12 cellular contexts compared by ENCODE assay signal in the genomic region with DNA sequence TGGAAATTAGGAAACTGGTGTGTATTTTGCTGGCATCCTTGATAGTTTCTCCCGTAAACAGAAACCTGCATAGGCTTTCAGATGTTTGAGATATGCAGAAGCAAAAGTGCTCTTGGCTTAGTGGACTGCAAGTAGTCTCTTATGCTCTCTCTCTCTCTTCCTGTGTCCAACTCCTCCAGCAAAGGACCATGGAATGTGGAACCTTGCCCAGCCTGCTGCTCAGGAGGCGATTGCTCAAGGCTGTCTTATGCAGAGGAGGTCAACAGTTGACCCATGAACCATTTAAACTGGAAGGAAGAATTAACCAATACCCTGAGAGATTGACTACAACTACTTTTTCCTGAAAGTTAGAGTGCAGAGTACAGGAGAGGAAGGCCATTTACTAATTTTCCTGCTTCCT.
A peak's percentile ranks its signal among the peaks of the same experiment; 100 is the strongest.
DNase-seq lines count a peak whose midpoint lies in the region; ATAC-seq and TF ChIP-seq lines count a peak whose summit lies in the region.
"Had no signal": no experiment of that assay in that cellular context is flagged by ENCODE, and none has a peak within 500 bp of the region (broad histone marks: within the 10 kb centered on the region; RNA-seq: fewer than 3 reads in every experiment).

No MANE protein-coding gene starts in this region.

- no peaks in the 10 kb centered on the region for H3K36me3 ChIP-seq in mucosa of descending colon (ENCODE audit: low read depth)
- H3K36me3 ChIP-seq in upper lobe of right lung, result no peaks in the 10 kb centered on the region
- H3K36me3 ChIP-seq: BE2C had no signal

- H3K27ac ChIP-seq in epithelial cell of prostate, result no peak overlapping the region
- peak overlapping the region; percentile 38 for H3K27ac ChIP-seq in upper lobe of right lung

- H3K9me3 ChIP-seq in mucosa of descending colon (no peaks in the 10 kb centered on the region), upper lobe of right lung (no peaks in the 10 kb centered on the region)
- H3K9me3 ChIP-seq: BE2C had no signal

- H3K4me3 ChIP-seq in mucosa of descending colon (no peak overlapping the region), upper lobe of right lung (no peak overlapping the region)

- ATAC-seq in mucosa of descending colon, result peak; percentile 32
- peak; percentile 98 for ATAC-seq in upper lobe of right lung
- ATAC-seq: T-helper 17 cell had no signal

- TF ChIP-seq CTCF in mucosa of descending colon (IDR thresholded peaks at IDR 0.05) (no peak), upper lobe of right lung (IDR thresholded peaks at IDR 0.05) (no peak)

- DNase-seq in SIG-M5 treated with dmso at 0.1 percent for 504 hours (lab: John Stamatoyannopoulos, UW; ENCODE audit: unreplicated experiment) (peak; percentile 11), SIG-M5 (lab: John Stamatoyannopoulos, UW) (no peak), epithelial cell of prostate (ENCODE audit: low read depth, low spot score) (peak; percentile 20), mucosa of descending colon (peak in 2 of 3 donors; percentile 23 to 27), upper lobe of right lung (peak; percentile 87), NCI-H2227 (lab: John Stamatoyannopoulos, UW; ENCODE audit: unreplicated experiment) (no peak)
- no peak for DNase-seq in activated CD4-positive, alpha-beta T cell treated with anti-CD3 and anti-CD28 coated beads, Interleukin-2, amount 50 U/mL, for 1 hour
- DNase-seq in activated naive CD4-positive, alpha-beta T cell (lab: John Stamatoyannopoulos, UW), result no peak
- DNase-seq: BE2C; NCI-H187; stimulated activated CD4-positive, alpha-beta T cell treated with anti-CD3 and anti-CD28 coated beads, Interleukin-4, amount 100 ng/mL, for 24 hours; T-helper 17 cell had no signal

- H3K4me1 ChIP-seq in mucosa of descending colon (ENCODE audit: low read depth) (no peaks in the 10 kb centered on the region), upper lobe of right lung (peaks cover 10% of the 10 kb centered on the region)

- intact Hi-C loops in mucosa of descending colon (cut with DNase I, micrococcal nuclease) (no loop called here), upper lobe of right lung (cut with DNase I) (no loop called here)

- H3K27me3 ChIP-seq in upper lobe of right lung, result no peaks in the 10 kb centered on the region
- H3K27me3 ChIP-seq: BE2C had no signal

Comparison
In these comparisons a context has a peak if more than half of its experiments do, and no peak if none do; other contexts are left out.
1. DNase-seq: peak in SIG-M5 treated with dmso at 0.1 percent for 504 hours (single experiment), epithelial cell of prostate (single experiment), mucosa of descending colon (2 of 3) and upper lobe of right lung (single experiment); none in SIG-M5 (single experiment), activated CD4-positive, alpha-beta T cell treated with anti-CD3 and anti-CD28 coated beads, Interleukin-2, amount 50 U/mL, for 1 hour (single experiment), NCI-H2227 (single experiment) and activated naive CD4-positive, alpha-beta T cell (0 of 4).